Comparison of ENCODE assay signal across 1 cellular context in genomic region chr19:48964205-48965032, GRCh38.
TF ChIP-seq lines count a peak whose summit lies in the region.

No MANE protein-coding gene starts in this region.

TF ChIP-seq in IMR-90, 13 proteins besides CTCF, POLR2A, EP300 and RAD21 (continued from another document):
- TF ChIP-seq ELK1 (IDR thresholded peaks at IDR 0.05; ENCODE audit: borderline replicate concordance, low read depth, low read length) (no peak), CHD1 (IDR thresholded peaks at IDR 0.05; ENCODE audit: low read depth, low read length) (no peak), NFE2L2 (IDR thresholded peaks at IDR 0.05; ENCODE audit: low read depth, low read length) (no peak), MXI1 (IDR thresholded peaks at IDR 0.05; ENCODE audit: borderline replicate concordance, low read depth, low read length) (no peak)
TF ChIP-seq in IMR-90: peak in this region for 0.
